In the genomic region with DNA sequence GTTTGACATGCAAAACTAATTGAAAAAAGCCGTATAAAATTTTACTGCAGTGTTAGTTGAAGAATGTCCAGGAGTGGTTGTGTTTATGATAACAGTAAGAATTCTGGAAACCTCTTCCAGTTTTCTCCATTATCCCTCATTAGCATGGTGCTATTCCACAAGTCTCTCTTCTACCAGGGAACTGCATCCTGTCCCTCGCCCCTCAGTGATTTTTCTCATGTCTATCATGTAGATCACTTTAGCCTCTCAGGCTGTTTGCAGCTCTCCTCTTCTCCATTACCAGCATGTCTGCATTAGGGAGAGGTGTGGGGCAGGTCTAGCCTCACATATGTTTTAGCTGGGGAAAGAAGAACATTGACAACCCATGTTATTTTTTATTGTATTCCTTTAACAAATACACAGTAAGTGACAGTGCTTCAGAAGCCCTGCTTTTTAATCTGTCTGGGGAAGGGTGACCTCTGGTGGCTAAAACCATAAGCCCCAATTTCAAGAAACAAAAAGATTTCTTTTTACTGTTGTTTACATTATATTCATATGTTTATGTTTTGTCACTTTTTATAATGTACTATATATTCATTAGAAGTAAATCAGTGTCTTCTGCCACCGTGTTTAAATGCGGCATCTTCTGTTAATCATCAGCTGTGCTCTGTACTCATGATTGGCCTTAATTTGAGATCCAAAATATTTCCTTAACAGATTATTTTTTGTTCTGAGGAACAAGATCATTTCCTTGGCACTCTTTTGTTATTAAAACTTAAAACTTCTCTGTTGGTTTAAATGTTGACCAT, we compare ENCODE assay signal across 8 cellular contexts.
DNase-seq lines count a peak whose midpoint lies in the region; ATAC-seq and FAIRE-seq lines count a peak whose summit lies in the region.

No MANE protein-coding gene starts in this region.

- H3K27me3 Mint-ChIP-seq in CD4-positive, alpha-beta memory T cell, result peaks cover 2 to 9% of the 10 kb centered on the region in 2 donors

- H3K27ac ChIP-seq in CD4-positive, alpha-beta memory T cell (ENCODE audit: low read depth, low read length), result no peak overlapping the region
- H3K27ac ChIP-seq in muscle layer of colon (ENCODE audit: low read depth, low read length), result peak overlapping the region; percentile 22

- H3K4me3 ChIP-seq in CD4-positive, alpha-beta memory T cell (ENCODE audit: low read length in 2 of 2), result no peak overlapping the region
- H3K4me3 ChIP-seq in H7 (ENCODE audit: insufficient read depth, low read depth, low read length) (no peak overlapping the region), muscle layer of colon (ENCODE audit: low read depth in 1 of 2, low read length in 2 of 2) (no peak overlapping the region)

- H3K27me3 ChIP-seq in CD4-positive, alpha-beta memory T cell (ENCODE audit: insufficient read depth, low read length), result no peaks in the 10 kb centered on the region
- H3K27me3 ChIP-seq in H7 (ENCODE audit: control insufficient read depth, insufficient read depth, low read length) (no peaks in the 10 kb centered on the region), muscle layer of colon (ENCODE audit: control insufficient read depth in 1 of 2, insufficient read depth in 2 of 2, low read length in 2 of 2) (no peaks in the 10 kb centered on the region)

- CTCF ChIA-PET in CD4-positive, alpha-beta memory T cell (lab: Charles Lee; ENCODE audit: partially characterized antibody), result interaction anchor here (1.0 kb wide), 1 partner anchor 9 kb away, joined by 3 read pairs; no protein-coding TSS in a partner anchor

- DNase-seq in CD4-positive, alpha-beta memory T cell, result peak in 3 of 5 donors; percentile 2 to 8 (median 2)
- peak; percentile 27 for DNase-seq in H7
- peak; percentile 17 for DNase-seq in RCC 7860 (ENCODE audit: low spot score)
- DNase-seq in epidermal melanocyte (ENCODE audit: insufficient read length, low spot score), result peak; percentile 56
- no peak for DNase-seq in effector CD8-positive, alpha-beta T cell (lab: John Stamatoyannopoulos, UW)
- DNase-seq in SKM-1 treated with dmso at 0.1 percent for 144 hours (lab: John Stamatoyannopoulos, UW; ENCODE audit: unreplicated experiment), result no peak

- H3K9me3 Mint-ChIP-seq in CD4-positive, alpha-beta memory T cell, result no peaks in the 10 kb centered on the region

- H3K36me3 ChIP-seq in CD4-positive, alpha-beta memory T cell (ENCODE audit: insufficient read depth, low read length), result no peaks in the 10 kb centered on the region
- H3K36me3 ChIP-seq in H7 (replicated peaks; ENCODE audit: control insufficient read depth, insufficient read depth, low read length), result no peaks in the 10 kb centered on the region
- no peaks in the 10 kb centered on the region for H3K36me3 ChIP-seq in muscle layer of colon (ENCODE audit: insufficient read depth, low read length)

- peak; percentile 75 for FAIRE-seq in RCC 7860 (lab: Jason Lieb, UNC)

- intact Hi-C loops in CD4-positive, alpha-beta memory T cell (cut with micrococcal nuclease), result loop anchor here (5.0 kb wide), 1 partner anchor 1037 kb away; no protein-coding TSS in a partner anchor

- no peaks in the 10 kb centered on the region for H3K36me3 Mint-ChIP-seq in CD4-positive, alpha-beta memory T cell

- no peaks in the 10 kb centered on the region for H3K4me1 Mint-ChIP-seq in CD4-positive, alpha-beta memory T cell

- no peak overlapping the region for H3K4me3 Mint-ChIP-seq in CD4-positive, alpha-beta memory T cell

- no peak for ATAC-seq in HG02763 (IDR thresholded peaks at IDR 0.05; ENCODE audit: unreplicated experiment)

- POLR2A ChIA-PET in CD4-positive, alpha-beta memory T cell (lab: Charles Lee; ENCODE audit: partially characterized antibody), result no interaction called here

- no peak overlapping the region for H3K9ac ChIP-seq in muscle layer of colon (ENCODE audit: low read length)

- H3K27ac Mint-ChIP-seq in CD4-positive, alpha-beta memory T cell, result no peak overlapping the region

- H3K9me3 ChIP-seq in CD4-positive, alpha-beta memory T cell (ENCODE audit: control insufficient read depth in 1 of 2, low read length in 2 of 2), result no peaks in the 10 kb centered on the region
- H3K9me3 ChIP-seq in muscle layer of colon (ENCODE audit: low read length), result no peaks in the 10 kb centered on the region

- no peaks in the 10 kb centered on the region for H3K4me1 ChIP-seq in CD4-positive, alpha-beta memory T cell (ENCODE audit: insufficient read depth, low read length)
- peaks cover 56% of the 10 kb centered on the region for H3K4me1 ChIP-seq in muscle layer of colon (ENCODE audit: insufficient read depth, low read length)

Comparison
In these comparisons a context has a peak if more than half of its experiments do, and no peak if none do; other contexts are left out.
1. DNase-seq: peak in CD4-positive, alpha-beta memory T cell (3 of 5), H7 (single experiment), RCC 7860 (single experiment) and epidermal melanocyte (single experiment); none in effector CD8-positive, alpha-beta T cell (single experiment) and SKM-1 treated with dmso at 0.1 percent for 144 hours (single experiment).